ENCODE assay signal across 8 cellular contexts in the genomic region with DNA sequence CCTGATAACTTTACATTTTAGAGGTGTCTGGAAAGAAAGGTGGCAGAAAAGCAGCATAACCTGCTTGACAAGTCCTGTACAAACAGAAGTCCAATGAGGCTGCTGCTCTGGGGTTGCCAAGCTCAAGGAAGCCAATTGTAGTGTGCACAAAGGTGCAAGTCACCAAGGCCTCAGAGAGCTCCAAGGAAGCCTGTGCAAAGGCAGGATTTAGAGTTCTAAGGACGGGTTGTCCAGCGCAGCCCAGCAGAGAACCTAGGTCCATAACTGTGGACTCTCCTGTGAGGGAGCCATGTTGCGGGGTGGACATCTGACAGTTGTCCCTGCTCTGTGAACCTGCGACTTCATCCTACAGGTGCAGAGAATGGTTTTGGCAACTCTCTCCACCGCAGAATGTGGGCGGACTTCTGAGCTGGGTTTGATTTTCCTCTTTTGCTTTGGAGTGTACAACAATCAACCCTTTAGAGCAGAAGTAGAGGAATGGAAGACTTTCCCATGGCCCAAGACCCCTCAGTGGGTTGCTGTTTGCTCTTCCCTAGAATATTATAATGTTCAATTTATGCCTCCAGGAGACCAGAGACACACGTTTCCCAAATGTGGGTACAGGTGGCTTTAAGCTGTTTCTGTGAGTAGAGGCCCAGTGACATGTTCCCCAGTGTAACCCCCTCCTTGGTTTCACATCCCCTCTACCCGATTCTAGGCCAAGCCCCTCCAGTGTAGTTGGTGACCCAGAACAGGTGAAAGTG.
DNase-seq lines count a peak whose midpoint lies in the region; ATAC-seq lines count a peak whose summit lies in the region.

No MANE protein-coding gene starts in this region.

- no peak for DNase-seq in CD4-positive, alpha-beta memory T cell
- peak; percentile 91 for DNase-seq in NCI-H510A treated with DMSO at 0.1 percent for 48 hours (lab: John Stamatoyannopoulos, UW)
- DNase-seq in iPS-NIHi11 (ENCODE audit: low spot score): peak; percentile 60
- no peak for DNase-seq in T-helper 9 cell
- DNase-seq in ecto neural progenitor cell (ENCODE audit: low spot score): no peak
- no peak for DNase-seq in kidney glomerular epithelial cell (lab: John Stamatoyannopoulos, UW)
- no peak for DNase-seq in Ammon's horn (ENCODE audit: low spot score)

- H3K36me3 Mint-ChIP-seq in CD4-positive, alpha-beta memory T cell: peaks cover 0 to 5% of the 10 kb centered on the region in 2 donors

- H3K4me1 Mint-ChIP-seq in CD4-positive, alpha-beta memory T cell: peaks cover 60 to 85% (median 73%) of the 10 kb centered on the region in 4 donors

- peaks cover 0 to 2% (median 0%) of the 10 kb centered on the region in 8 donors for H3K9me3 Mint-ChIP-seq in CD4-positive, alpha-beta memory T cell

- H3K4me3 Mint-ChIP-seq in CD4-positive, alpha-beta memory T cell: peak overlapping the region; percentile 21 to 94 (median 82)

- H3K4me1 ChIP-seq in CD4-positive, alpha-beta memory T cell (ENCODE audit: insufficient read depth, low read length): peaks cover 81% of the 10 kb centered on the region

- no peaks in the 10 kb centered on the region for H3K36me3 ChIP-seq in CD4-positive, alpha-beta memory T cell (ENCODE audit: insufficient read depth, low read length)

- no peaks in the 10 kb centered on the region for H3K9me3 ChIP-seq in CD4-positive, alpha-beta memory T cell (ENCODE audit: control insufficient read depth in 1 of 2, low read length in 2 of 2)

- peak overlapping the region; percentile 79 to 97 (median 96) for H3K27ac Mint-ChIP-seq in CD4-positive, alpha-beta memory T cell

- CTCF ChIA-PET in CD4-positive, alpha-beta memory T cell (lab: Charles Lee; ENCODE audit: partially characterized antibody): interaction anchor here (0.7 to 2.2 kb wide), 4 partner anchors 11 to 303 kb away, joined by 3 to 7 read pairs (median 4); no protein-coding TSS in a partner anchor

- peak overlapping the region in 1 of 2 donors; percentile 14 for H3K4me3 ChIP-seq in CD4-positive, alpha-beta memory T cell (ENCODE audit: low read length in 2 of 2)

- intact Hi-C loops in CD4-positive, alpha-beta memory T cell (cut with micrococcal nuclease): loop anchor here (1.0 kb wide), 1 partner anchor 81 kb away; the partner anchor contains the start of gene ETV6

- POLR2A ChIA-PET in CD4-positive, alpha-beta memory T cell (lab: Charles Lee; ENCODE audit: partially characterized antibody): interaction anchor here (0.6 to 2.7 kb wide), 11 partner anchors 9 to 984 kb away, joined by 3 to 19 read pairs (median 3); partner anchors contain the start of gene ETV6

- no peaks in the 10 kb centered on the region for H3K27me3 ChIP-seq in CD4-positive, alpha-beta memory T cell (ENCODE audit: insufficient read depth, low read length)

- peak; percentile 46 for ATAC-seq in GM21447 (IDR thresholded peaks at IDR 0.05; ENCODE audit: unreplicated experiment)

- no peaks in the 10 kb centered on the region for H3K27me3 Mint-ChIP-seq in CD4-positive, alpha-beta memory T cell

- H3K27ac ChIP-seq in CD4-positive, alpha-beta memory T cell (ENCODE audit: low read depth, low read length): peak overlapping the region; percentile 30

Comparison
In these comparisons a context has a peak if more than half of its experiments do, and no peak if none do; other contexts are left out.
1. DNase-seq: peak in NCI-H510A treated with DMSO at 0.1 percent for 48 hours (single experiment) and iPS-NIHi11 (single experiment); none in CD4-positive, alpha-beta memory T cell (0 of 5), T-helper 9 cell (single experiment), ecto neural progenitor cell (single experiment), kidney glomerular epithelial cell (single experiment) and Ammon's horn (single experiment).